8 cellular contexts compared by ENCODE assay signal in the genomic region with DNA sequence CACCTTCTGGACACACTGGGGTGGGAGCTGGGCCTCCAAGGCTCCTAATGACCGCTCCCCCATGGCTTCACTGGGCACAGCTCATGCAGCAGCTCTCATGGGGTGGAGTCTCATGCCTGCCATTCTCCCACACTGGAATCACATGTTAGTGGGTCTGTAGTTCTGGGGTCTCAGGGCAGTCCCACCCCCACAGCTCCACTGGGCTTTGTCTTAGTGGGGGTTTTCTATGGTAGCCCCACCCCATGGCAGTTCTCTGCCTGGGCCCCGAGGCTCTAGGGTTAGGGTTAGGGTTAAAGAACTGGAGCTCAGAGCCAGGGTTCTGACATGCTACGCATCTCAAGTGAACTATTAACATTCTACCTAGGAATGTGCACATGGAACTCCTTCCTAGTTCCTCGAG.
"Had no signal": no experiment of that assay in that cellular context is flagged by ENCODE, and none has a peak within 500 bp of the region (broad histone marks: within the 10 kb centered on the region; RNA-seq: fewer than 3 reads in every experiment).

No MANE protein-coding gene starts in this region.

- H3K4me3 Mint-ChIP-seq: IgD-negative memory B cell had no signal

- ATAC-seq: HepG2, K562 had no signal

- H3K27ac ChIP-seq: HL-60 had no signal

- H3K4me1 Mint-ChIP-seq: IgD-negative memory B cell had no signal

- DNase-seq: IMR-90, KBM-7, KG1 had no signal

- H3K4me3 ChIP-seq: K562 had no signal

- H3K36me3 Mint-ChIP-seq: IgD-negative memory B cell had no signal

- FAIRE-seq: HepG2, HTR-8/SVneo, K562 had no signal

- H3K27ac Mint-ChIP-seq: IgD-negative memory B cell had no signal
